8 cellular contexts compared by ENCODE assay signal in genomic region chr2:96874099-96874831, GRCh38. TPM values are rescaled to one million over a fixed set of nuclear protein-coding genes. Genes with fewer than 3 reads are reported as not detected.
DNase-seq lines count a peak whose midpoint lies in the region; ATAC-seq, FAIRE-seq and TF ChIP-seq lines count a peak whose summit lies in the region.

No MANE protein-coding gene starts in this region.

- intact Hi-C loops in K562 (cut with micrococcal nuclease) = loop anchor here (5.0 kb wide), 1 partner anchor 78 kb away; no protein-coding TSS in a partner anchor
- intact Hi-C loops in spleen (cut with DNase I; ENCODE audit: low total_unique reads) = no loop called here

- H2AFZ ChIP-seq in K562 (ENCODE audit: low read depth, low read length) = no peak overlapping the region

- H3K36me3 ChIP-seq in K562 (ENCODE audit: control insufficient read depth, insufficient read depth, low read length) (peaks cover 15% of the 10 kb centered on the region; the same call in 2 of the 3 replicates), spleen (no peaks in the 10 kb centered on the region)

- peak; percentile 83 for FAIRE-seq in K562 (lab: Jason Lieb, UNC)

- H3K4me1 ChIP-seq in K562 (replicated peaks in 1 of 2; ENCODE audit: control insufficient read depth in 2 of 2, insufficient read depth in 2 of 2, low read length in 2 of 2) (peaks cover 43 to 91% of the 10 kb centered on the region in 2 experiments), spleen (peaks cover 28 to 100% (median 79%) of the 10 kb centered on the region in 6 donors)

- H3K9ac ChIP-seq in K562 (ENCODE audit: insufficient read depth in 1 of 2, low read depth in 2 of 2, low read length in 2 of 2) = peak overlapping the region in 1 of 2 experiments; percentile 10; a peak in 1 of 4 replicates

- DNase-seq in NCI-H146 (lab: John Stamatoyannopoulos, UW) (peak; percentile 20), NCI-H146 treated with DMSO at 0.1 percent for 48 hours (lab: John Stamatoyannopoulos, UW; ENCODE audit: unreplicated experiment) (no peak), K562 (ENCODE audit: extremely low read depth in 1 of 4, low spot score in 3 of 4) (peak in 2 of 4 experiments; percentile 38 to 43), spleen (peak; percentile 74), NCI-H748 treated with DMSO at 0.1 percent for 48 hours (lab: John Stamatoyannopoulos, UW) (no peak), AG08395 (ENCODE audit: low spot score) (no peak)
- DNase-seq in activated CD4-positive, alpha-beta T cell treated with anti-CD3 and anti-CD28 coated beads, Interleukin-2, amount 50 U/mL, for 1 hour = no peak

- CTCF ChIA-PET in K562 (lab: Yijun Ruan, JAX; ENCODE audit: low intra/inter-chr PET ratio) = no interaction called here

- ATAC-seq in HG02642 (IDR thresholded peaks at IDR 0.05; ENCODE audit: poor library complexity, unreplicated experiment) = peak; percentile 48
- peak; percentile 22 for ATAC-seq in K562

- H3K9me3 ChIP-seq in K562 (replicated peaks; ENCODE audit: control insufficient read depth, insufficient read depth, low read depth, low read length) (no peaks in the 10 kb centered on the region), spleen (no peaks in the 10 kb centered on the region)

- TF ChIP-seq EP300 in K562 (IDR thresholded peaks at IDR 0.05; ENCODE audit: low read length) = no peak

- TF ChIP-seq POLR2A in K562 (conservative IDR thresholded peaks at IDR 0.05) (no peak), spleen (IDR thresholded peaks at IDR 0.05) (no peak)

- H3K27ac ChIP-seq in K562 (ENCODE audit: extremely low read depth, low read depth, low read length) = peak overlapping the region; percentile 53; the same call in 2 of the 3 replicates
- peak overlapping the region; percentile 41 to 98 (median 95) for H3K27ac ChIP-seq in spleen

- H3K27me3 ChIP-seq in K562 (ENCODE audit: control insufficient read depth in 2 of 2, insufficient read depth in 2 of 2, low read length in 2 of 2) (no peaks in the 10 kb centered on the region), spleen (replicated peaks in 1 of 7) (peaks cover 0 to 31% (median 9%) of the 10 kb centered on the region in 7 donors)

- H3K4me2 ChIP-seq in K562 (ENCODE audit: insufficient read depth, low read length) = peak overlapping the region; percentile 72; the same call in 1 of the 2 replicates

- no peak overlapping the region for H3K4me3 ChIP-seq in K562
- H3K4me3 ChIP-seq in spleen = peak overlapping the region in 1 of 8 donors; percentile 38

- H3K9me1 ChIP-seq in K562 (ENCODE audit: control insufficient read depth, insufficient read depth, low read length) = peaks cover 4% of the 10 kb centered on the region

- TF ChIP-seq CTCF in K562 (IDR thresholded peaks at IDR 0.05 in 2 of 3, conservative IDR thresholded peaks at IDR 0.05 in 1 of 3; ENCODE audit: insufficient read depth in 2 of 3, low read depth in 1 of 3, low read length in 3 of 3) (no peak), spleen (IDR thresholded peaks at IDR 0.05 in 8 of 11, conservative IDR thresholded peaks at IDR 0.05 in 3 of 11) (no peak)

- H3K79me2 ChIP-seq in K562 (ENCODE audit: control insufficient read depth, insufficient read depth, low read length) = peaks cover 35% of the 10 kb centered on the region

- POLR2A ChIA-PET in K562 (lab: Yijun Ruan, JAX) = interaction anchor here (0.5 to 11.3 kb wide), 13 partner anchors 10 to 791 kb away, joined by 3 to 112 read pairs (median 5); partner anchors contain the start of gene ANKRD39

- WGBS in K562 (ENCODE audit: insufficient coverage, low coverage, missing lambda C conversion rate) = 56% methylated on average over 17 of the region's 19 CpGs
- WGBS in spleen, 5 donors = 39 to 49% (median 42%) methylated on average over 19 of the region's 19 CpGs

- no TSS peak for BruUV-seq in K562 (replicated peaks; lab: Mats Ljungman, UMichigan)

- no peak for TF ChIP-seq RAD21 in K562 (CRISPR knock-in tag; conservative IDR thresholded peaks at IDR 0.05 in 1 of 2, IDR thresholded peaks at IDR 0.05 in 1 of 2)

- in situ Hi-C loops in K562 (cut with MboI) = loop anchor here (25.0 kb wide), 1 partner anchor 238 kb away; the partner anchor contains the start of gene ANKRD36

- H4K20me1 ChIP-seq in K562 (replicated peaks; ENCODE audit: control insufficient read depth, insufficient read depth, low read length) = no peaks in the 10 kb centered on the region

RNA-seq across cellular contexts. Expression of gene SEMA4C, which starts 4.4 kb away (rescaled TPM):
- total RNA-seq in K562 (2011; cell fraction: chromatin; rRNA removed; ENCODE audit: low replicate concordance) = 229 and 466 TPM in 2 replicates
- total RNA-seq in K562 (2011; cell fraction: nucleolus; rRNA removed) = 309 and 326 TPM in 2 replicates
- 244 and 282 TPM in 2 replicates for total RNA-seq in K562 (2011; cell fraction: nucleoplasm; rRNA removed)
- total RNA-seq in K562 (2014; rRNA removed) = 28.8 and 35.6 TPM in 2 replicates
- total RNA-seq in K562 (2014; rRNA removed; fragmentation: Illumina TruSeq; extraction: Trizol) = 7.3 and 9.5 TPM in 2 replicates
- total RNA-seq in K562 (2015; rRNA removed; fragmentation: Illumina TruSeq; extraction: Trizol) = 23.9 and 24.6 TPM in 2 replicates
- total RNA-seq in K562 (2021) = 45.2 and 54.4 TPM in 2 replicates
- 59.7 and 110 TPM in 2 replicates for polyA plus RNA-seq in K562 (2011; rRNA removed)
- 50.2 and 68.3 TPM in 2 replicates for polyA plus RNA-seq in K562 (2011; cell fraction: cytosol; rRNA removed)
- 313 and 392 TPM in 2 replicates for polyA plus RNA-seq in K562 (2011; cell fraction: nucleus; rRNA removed)
- 39.1 and 59.5 TPM in 2 replicates for polyA plus RNA-seq in K562 (2012)
- polyA plus RNA-seq in K562 (2014; fragmentation: Illumina TruSeq; extraction: Trizol) = 21.8 and 29.4 TPM in 2 replicates
- polyA plus RNA-seq in K562 (2014; fragmentation: Nextera tagmentation; extraction: Ambion mirVana) = under 1 TPM; 0.32 to 0.89 TPM
- 35.5 and 36.2 TPM in 2 replicates for polyA plus RNA-seq in K562 (2014; rRNA removed)
- polyA minus RNA-seq in K562 (2011; rRNA and poly(A)+ RNA removed) = 56.4 and 73.7 TPM in 2 replicates
- polyA minus RNA-seq in K562 (2011; cell fraction: cytosol; rRNA and poly(A)+ RNA removed) = 58.2 and 59.2 TPM in 2 replicates
- 58.7 and 72.1 TPM in 2 replicates for polyA minus RNA-seq in K562 (2011; cell fraction: nucleus; rRNA and poly(A)+ RNA removed)
- 100 to 1,000 TPM in 2 of 7 donors, 10 to 100 TPM in 5; 59.7 to 205 (median 70.3) TPM for total RNA-seq in spleen
- polyA plus RNA-seq in spleen = 10 to 100 TPM in 2 of 3 donors, 1 to 10 TPM in 1; 6.1 to 37.2 (median 16.5) TPM

RNA-seq across cellular contexts. Expression of gene ANKRD39, which starts 16.4 kb away (rescaled TPM):
- total RNA-seq in K562 (2011; cell fraction: chromatin; rRNA removed; ENCODE audit: low replicate concordance) = 39.7 and 71.7 TPM in 2 replicates
- 42.2 and 44.1 TPM in 2 replicates for total RNA-seq in K562 (2011; cell fraction: nucleolus; rRNA removed)
- 34.4 and 37.9 TPM in 2 replicates for total RNA-seq in K562 (2011; cell fraction: nucleoplasm; rRNA removed)
- total RNA-seq in K562 (2014; rRNA removed) (33.1 and 50.4 TPM in 2 replicates), K562 (2014; rRNA removed; fragmentation: Illumina TruSeq; extraction: Trizol) (5.7 and 8.2 TPM in 2 replicates), K562 (2015; rRNA removed; fragmentation: Illumina TruSeq; extraction: Trizol) (21.2 and 21.9 TPM in 2 replicates), K562 (2021) (29.8 and 31.2 TPM in 2 replicates), spleen (10 to 100 TPM; 13.6 to 32.2 (median 22.5) TPM)
- polyA plus RNA-seq in K562 (2011; rRNA removed) (23.8 and 33.3 TPM in 2 replicates), K562 (2014; fragmentation: Illumina TruSeq; extraction: Trizol) (15.0 and 22.7 TPM in 2 replicates), K562 (2014; fragmentation: Nextera tagmentation; extraction: Ambion mirVana) (10 to 100 TPM; 16.7 to 26.0 TPM), K562 (2014; rRNA removed) (28.1 and 48.3 TPM in 2 replicates), spleen (10 to 100 TPM; 13.7 to 17.7 (median 15.8) TPM)
- 27.1 and 60.5 TPM in 2 replicates for polyA plus RNA-seq in K562 (2011; cell fraction: cytosol; rRNA removed)
- 58.3 and 92.0 TPM in 2 replicates for polyA plus RNA-seq in K562 (2011; cell fraction: nucleus; rRNA removed)
- polyA plus RNA-seq in K562 (2012) = 28.4 and 31.7 TPM in 2 replicates
- polyA minus RNA-seq in K562 (2011; rRNA and poly(A)+ RNA removed) = 6.6 and 8.9 TPM in 2 replicates
- polyA minus RNA-seq in K562 (2011; cell fraction: cytosol; rRNA and poly(A)+ RNA removed) = 7.1 and 9.9 TPM in 2 replicates
- 15.1 and 21.2 TPM in 2 replicates for polyA minus RNA-seq in K562 (2011; cell fraction: nucleus; rRNA and poly(A)+ RNA removed)

RNA-seq across cellular contexts. Expression of gene ANKRD23, which starts 30.4 kb away (rescaled TPM):
- total RNA-seq in K562 (2011; cell fraction: chromatin; rRNA removed; ENCODE audit: low replicate concordance) = 20.7 and 42.5 TPM in 2 replicates
- total RNA-seq in K562 (2011; cell fraction: nucleolus; rRNA removed) = 27.0 and 27.3 TPM in 2 replicates
- total RNA-seq in K562 (2011; cell fraction: nucleoplasm; rRNA removed) = 19.0 and 21.1 TPM in 2 replicates
- total RNA-seq in K562 (2014; rRNA removed) (2.7 and 3.1 TPM in 2 replicates), K562 (2014; rRNA removed; fragmentation: Illumina TruSeq; extraction: Trizol) (1.8 and 2.0 TPM in 2 replicates), K562 (2015; rRNA removed; fragmentation: Illumina TruSeq; extraction: Trizol) (2.9 and 4.5 TPM in 2 replicates), K562 (2021) (2.8 and 4.1 TPM in 2 replicates), spleen (10 to 100 TPM in 3 of 7 donors, 1 to 10 TPM in 4; 4.6 to 19.8 (median 9.3) TPM)
- polyA plus RNA-seq in K562 (2011; rRNA removed) (4.8 and 7.5 TPM in 2 replicates), K562 (2014; fragmentation: Illumina TruSeq; extraction: Trizol) (2.7 and 3.1 TPM in 2 replicates), K562 (2014; fragmentation: Nextera tagmentation; extraction: Ambion mirVana) (under 1 TPM; 0.32 to 0.34 TPM), K562 (2014; rRNA removed) (4.5 and 5.8 TPM in 2 replicates), spleen (1 to 10 TPM; 2.4 to 4.9 (median 3.9) TPM)
- 2.9 and 5.5 TPM in 2 replicates for polyA plus RNA-seq in K562 (2011; cell fraction: cytosol; rRNA removed)
- polyA plus RNA-seq in K562 (2011; cell fraction: nucleus; rRNA removed) = 40.8 and 73.8 TPM in 2 replicates
- 3.4 and 10.6 TPM in 2 replicates for polyA plus RNA-seq in K562 (2012)
- polyA minus RNA-seq in K562 (2011; rRNA and poly(A)+ RNA removed) = 1.2 and 2.2 TPM in 2 replicates
- polyA minus RNA-seq in K562 (2011; cell fraction: cytosol; rRNA and poly(A)+ RNA removed) = 0.95 and 2.6 TPM in 2 replicates
- polyA minus RNA-seq in K562 (2011; cell fraction: nucleus; rRNA and poly(A)+ RNA removed) = 6.3 and 6.9 TPM in 2 replicates

RNA-seq across cellular contexts. Expression of gene CNNM3, which starts 58.2 kb away (rescaled TPM):
- total RNA-seq in K562 (2011; cell fraction: chromatin; rRNA removed; ENCODE audit: low replicate concordance) = 36.0 and 91.8 TPM in 2 replicates
- total RNA-seq in K562 (2011; cell fraction: nucleolus; rRNA removed) = 60.5 and 68.7 TPM in 2 replicates
- total RNA-seq in K562 (2011; cell fraction: nucleoplasm; rRNA removed) = 54.1 and 60.8 TPM in 2 replicates
- total RNA-seq in K562 (2014; rRNA removed) (6.0 and 7.7 TPM in 2 replicates), K562 (2014; rRNA removed; fragmentation: Illumina TruSeq; extraction: Trizol) (4.5 and 6.5 TPM in 2 replicates), K562 (2015; rRNA removed; fragmentation: Illumina TruSeq; extraction: Trizol) (5.6 and 7.6 TPM in 2 replicates), K562 (2021) (16.9 TPM in 2 replicates), spleen (10 to 100 TPM; 20.7 to 37.8 (median 25.6) TPM)
- polyA plus RNA-seq in K562 (2011; rRNA removed) (5.7 and 10.6 TPM in 2 replicates), K562 (2014; fragmentation: Illumina TruSeq; extraction: Trizol) (11.7 and 11.8 TPM in 2 replicates), K562 (2014; fragmentation: Nextera tagmentation; extraction: Ambion mirVana) (1 to 10 TPM; 1.4 to 1.6 TPM), K562 (2014; rRNA removed) (7.1 and 9.9 TPM in 2 replicates), spleen (1 to 10 TPM; 3.7 to 7.8 (median 3.7) TPM)
- 10.7 and 16.0 TPM in 2 replicates for polyA plus RNA-seq in K562 (2011; cell fraction: cytosol; rRNA removed)
- 25.5 and 35.7 TPM in 2 replicates for polyA plus RNA-seq in K562 (2011; cell fraction: nucleus; rRNA removed)
- 11.7 and 15.0 TPM in 2 replicates for polyA plus RNA-seq in K562 (2012)
- 12.8 and 16.0 TPM in 2 replicates for polyA minus RNA-seq in K562 (2011; rRNA and poly(A)+ RNA removed)
- 15.2 and 25.2 TPM in 2 replicates for polyA minus RNA-seq in K562 (2011; cell fraction: cytosol; rRNA and poly(A)+ RNA removed)
- 15.1 and 17.1 TPM in 2 replicates for polyA minus RNA-seq in K562 (2011; cell fraction: nucleus; rRNA and poly(A)+ RNA removed)

Comparison
In these comparisons a context has a peak if more than half of its experiments do, and no peak if none do; other contexts are left out.
1. DNase-seq: peak in NCI-H146 (single experiment) and spleen (single experiment); none in NCI-H146 treated with DMSO at 0.1 percent for 48 hours (single experiment), NCI-H748 treated with DMSO at 0.1 percent for 48 hours (single experiment), AG08395 (single experiment) and activated CD4-positive, alpha-beta T cell treated with anti-CD3 and anti-CD28 coated beads, Interleukin-2, amount 50 U/mL, for 1 hour (single experiment).